ENCODE assay signal across 1 cellular context in genomic region chr3:149299938-149300791, GRCh38.
A peak's percentile ranks its signal among the peaks of the same experiment; 100 is the strongest.
TF ChIP-seq lines count a peak whose summit lies in the region.

No MANE protein-coding gene starts in this region.

TF ChIP-seq in HepG2, 621 proteins besides CTCF, POLR2A, EP300 and RAD21 (continued from another document and continues in another):
- TF ChIP-seq ZNF275 (CRISPR knock-in tag; IDR thresholded peaks at IDR 0.05; ENCODE audit: borderline replicate concordance) (no peak), POLR2AphosphoS2 (IDR thresholded peaks at IDR 0.05; ENCODE audit: low read depth, low read length) (no peak), ZNF18 (CRISPR knock-in tag; IDR thresholded peaks at IDR 0.05; ENCODE audit: insufficient replicate concordance) (no peak), ZNF557 (CRISPR knock-in tag; IDR thresholded peaks at IDR 0.05) (no peak), GMEB2 (CRISPR knock-in tag; IDR thresholded peaks at IDR 0.05; ENCODE audit: low read depth) (no peak), ATM (IDR thresholded peaks at IDR 0.05; ENCODE audit: borderline replicate concordance) (no peak), ZNF451 (CRISPR knock-in tag; IDR thresholded peaks at IDR 0.05) (no peak), ATF2 (CRISPR knock-in tag; IDR thresholded peaks at IDR 0.05) (no peak; the same call in 1 of the 2 replicates), MAF1 (CRISPR knock-in tag; IDR thresholded peaks at IDR 0.05; ENCODE audit: borderline replicate concordance) (no peak), SKIL (CRISPR knock-in tag; IDR thresholded peaks at IDR 0.05; ENCODE audit: borderline replicate concordance) (no peak), ATF4 (CRISPR knock-in tag; IDR thresholded peaks at IDR 0.05) (no peak; a peak in 1 of 4 replicates), LBX2 (CRISPR knock-in tag; IDR thresholded peaks at IDR 0.05; ENCODE audit: borderline replicate concordance) (no peak), ELK4 (CRISPR knock-in tag; IDR thresholded peaks at IDR 0.05; ENCODE audit: borderline replicate concordance) (no peak), HCFC1 (IDR thresholded peaks at IDR 0.05; ENCODE audit: low read depth, low read length) (no peak), BRF2 (CRISPR knock-in tag; IDR thresholded peaks at IDR 0.05) (no peak), ZMYM3 (CRISPR knock-in tag; IDR thresholded peaks at IDR 0.05) (0 out of 2 replicates have a peak, but pooled peaks have one; percentile 44), ZNF670 (CRISPR knock-in tag; IDR thresholded peaks at IDR 0.05; ENCODE audit: borderline replicate concordance) (0 out of 2 replicates have a peak, but pooled peaks have one; percentile 25), ZNF12 (CRISPR knock-in tag; IDR thresholded peaks at IDR 0.05) (no peak; the same call in 1 of the 2 replicates), ZNF644 (CRISPR knock-in tag; IDR thresholded peaks at IDR 0.05; ENCODE audit: low read depth) (peak; percentile 96), PREB (CRISPR knock-in tag; IDR thresholded peaks at IDR 0.05) (no peak), ZFYVE20 (CRISPR knock-in tag; IDR thresholded peaks at IDR 0.05; ENCODE audit: borderline replicate concordance, low read depth) (no peak), GATAD2A (CRISPR knock-in tag; IDR thresholded peaks at IDR 0.05) (peak; percentile 88), ETV5 (CRISPR knock-in tag; IDR thresholded peaks at IDR 0.05; ENCODE audit: borderline replicate concordance) (peak; percentile 32; the same call in 1 of the 2 replicates), TIGD3 (CRISPR knock-in tag; IDR thresholded peaks at IDR 0.05; ENCODE audit: borderline replicate concordance) (no peak), ZNF335 (CRISPR knock-in tag; IDR thresholded peaks at IDR 0.05) (no peak), GABPA (IDR thresholded peaks at IDR 0.05; ENCODE audit: low read depth, low read length) (no peak), GABPA (CRISPR knock-in tag; IDR thresholded peaks at IDR 0.05; ENCODE audit: low read depth) (no peak; the same call in 1 of the 2 replicates), ZGPAT (CRISPR knock-in tag; IDR thresholded peaks at IDR 0.05) (peak; percentile 39; the same call in 1 of the 2 replicates), SMYD3 (CRISPR knock-in tag; IDR thresholded peaks at IDR 0.05) (no peak; the same call in 1 of the 2 replicates), ZNF609 (CRISPR knock-in tag; IDR thresholded peaks at IDR 0.05; ENCODE audit: borderline replicate concordance) (no peak), ZNF704 (CRISPR knock-in tag; IDR thresholded peaks at IDR 0.05; ENCODE audit: borderline replicate concordance) (no peak), ZNF589 (CRISPR knock-in tag; conservative IDR thresholded peaks at IDR 0.05) (no peak)
